ENCODE assay signal across 13 cellular contexts in the genomic region with DNA sequence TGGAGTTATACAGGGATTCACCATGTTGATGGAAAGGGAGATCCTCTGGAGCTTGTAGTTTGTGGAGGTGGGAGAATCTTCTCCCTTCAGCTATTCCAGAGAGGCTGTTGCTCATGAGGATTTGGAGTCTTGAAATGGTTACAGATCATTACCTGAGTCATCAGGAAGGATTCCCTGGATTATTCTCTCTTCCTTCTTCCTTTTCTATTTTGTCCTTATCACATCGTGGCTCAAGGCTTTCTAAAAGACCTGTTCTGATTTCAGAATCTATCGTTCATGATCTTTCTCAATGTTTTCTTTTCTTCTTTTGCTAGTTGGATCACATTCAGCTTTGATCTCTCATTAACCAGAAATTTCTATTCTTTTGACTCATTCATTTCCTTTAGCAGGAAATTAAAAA.
"Had no signal": no experiment of that assay in that cellular context is flagged by ENCODE, and none has a peak within 500 bp of the region (broad histone marks: within the 10 kb centered on the region; RNA-seq: fewer than 3 reads in every experiment).

No MANE protein-coding gene starts in this region.

- H3K36me3 ChIP-seq: prostate gland, spleen, suprapubic skin had no signal

- ATAC-seq: activated CD8-positive, alpha-beta T cell treated with anti-CD3 and anti-CD28 coated beads, Interleukin-2, amount 10 ng/mL, durations not matched to agents 7 days and 5 days; natural killer cell; sciatic nerve had no signal

- H3K9me3 ChIP-seq: prostate gland, spleen, suprapubic skin had no signal

- H3K4me3 ChIP-seq: prostate gland, spleen, suprapubic skin had no signal

- H3K4me1 ChIP-seq: prostate gland, spleen had no signal

- DNase-seq: activated CD4-positive, alpha-beta T cell treated with anti-CD3 and anti-CD28 coated beads for 1 hour; activated CD8-positive, alpha-beta memory T cell treated with anti-CD3 and anti-CD28 coated beads, Interleukin-2, amount 50 U/mL, for 48 hours; activated CD8-positive, alpha-beta T cell treated with anti-CD3 and anti-CD28 coated beads, Interleukin-2, amount 10 ng/mL, durations not matched to agents 7 days and 5 days; activated naive CD4-positive, alpha-beta T cell; aorta; hippocampal formation; natural killer cell; spleen; stimulated activated CD4-positive, alpha-beta T cell treated with anti-CD3 and anti-CD28 coated beads, Interleukin-2, amount 100 ng/mL, for 24 hours; stimulated activated naive CD4-positive, alpha-beta T cell treated with Interleukin-2 at 50 U/mL for 16 hours had no signal
